1 cellular context compared by ENCODE assay signal in genomic region chr1:31591425-31592093, GRCh38.
TF ChIP-seq lines count a peak whose summit lies in the region.

No MANE protein-coding gene starts in this region.

TF ChIP-seq in A549, 52 proteins besides CTCF, POLR2A, EP300 and RAD21 (continued from another document):
- TF ChIP-seq REST (IDR thresholded peaks at IDR 0.05): no peak
- TF ChIP-seq EHF (CRISPR knock-in tag; IDR thresholded peaks at IDR 0.05): no peak
